9 cellular contexts compared by ENCODE assay signal in the genomic region with DNA sequence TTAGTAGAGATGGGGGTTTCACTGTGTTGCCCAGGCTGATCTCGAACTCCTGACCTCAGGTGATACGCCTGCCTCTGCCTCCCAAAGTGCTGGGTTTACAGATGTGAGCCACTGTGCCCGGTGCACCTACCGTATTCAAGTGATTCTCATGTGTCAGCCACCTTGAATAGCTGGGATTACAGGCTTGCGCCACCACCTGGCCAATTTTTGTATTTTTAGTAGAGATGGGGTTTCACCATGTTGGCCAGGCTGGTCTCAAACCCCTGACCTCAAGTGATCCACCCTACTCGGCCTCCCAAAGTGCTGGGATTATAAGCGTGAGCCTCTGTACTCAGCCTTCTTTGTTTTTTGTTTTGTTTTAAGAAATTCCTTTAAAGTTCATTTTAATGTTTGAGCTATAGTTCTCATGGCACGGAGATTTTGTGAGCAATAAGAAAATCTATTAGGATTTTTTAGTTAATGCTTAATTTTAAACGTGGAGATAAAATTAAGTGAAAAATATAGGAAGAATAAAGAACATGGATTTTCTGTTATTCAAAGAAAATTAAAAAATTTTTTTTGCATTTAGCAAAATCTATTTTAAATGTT.
A peak's percentile ranks its signal among the peaks of the same experiment; 100 is the strongest.
DNase-seq lines count a peak whose midpoint lies in the region; ATAC-seq and TF ChIP-seq lines count a peak whose summit lies in the region.
"Had no signal": no experiment of that assay in that cellular context is flagged by ENCODE, and none has a peak within 500 bp of the region (broad histone marks: within the 10 kb centered on the region; RNA-seq: fewer than 3 reads in every experiment).

No MANE protein-coding gene starts in this region.

- peak; percentile 17 for TF ChIP-seq RAD21 in neural cell (conservative IDR thresholded peaks at IDR 0.05)

- H3K9me3 ChIP-seq in neural cell (ENCODE audit: low read length): no peaks in the 10 kb centered on the region
- H3K9me3 ChIP-seq: Caco-2 had no signal

- H3K79me2 ChIP-seq in neural cell (replicated peaks; ENCODE audit: insufficient read depth, low read length): no peaks in the 10 kb centered on the region

- no peak overlapping the region for H3K4me3 ChIP-seq in neural cell (ENCODE audit: low read length)

- no peak for TF ChIP-seq CTCF in neural cell (IDR thresholded peaks at IDR 0.05; ENCODE audit: poor library complexity, severe bottlenecking)

- no peaks in the 10 kb centered on the region for H4K20me1 ChIP-seq in neural cell (ENCODE audit: insufficient read depth)

- no peaks in the 10 kb centered on the region for H3K27me3 ChIP-seq in neural cell (ENCODE audit: insufficient read depth, low read depth, low read length)

- H3K9ac ChIP-seq in neural cell (ENCODE audit: low read length): no peak overlapping the region

- H3F3A ChIP-seq in neural cell (ENCODE audit: insufficient read depth, low read length, poor library complexity, severe bottlenecking): no peaks in the 10 kb centered on the region

- H3K9me2 ChIP-seq in neural cell (ENCODE audit: insufficient read depth, low read length): no peaks in the 10 kb centered on the region

- no peak overlapping the region for H2AFZ ChIP-seq in neural cell (ENCODE audit: low read depth, low read length)

- H3K4me2 ChIP-seq in neural cell (ENCODE audit: low read length): no peak overlapping the region

- TF ChIP-seq EP300 in neural cell (conservative IDR thresholded peaks at IDR 0.05; ENCODE audit: poor library complexity, severe bottlenecking): no peak

- DNase-seq in NCI-H2227 (lab: John Stamatoyannopoulos, UW; ENCODE audit: unreplicated experiment) (peak; percentile 31), NCI-H2227 treated with DMSO at 0.1 percent for 48 hours (lab: John Stamatoyannopoulos, UW) (no peak), T-helper 9 cell (peak; percentile 9), dermis microvascular lymphatic vessel endothelial cell (ENCODE audit: low read depth in 2 of 2) (peak; percentile 48 to 71), SW480 (ENCODE audit: low spot score) (no peak), putamen (ENCODE audit: low spot score) (no peak)

- H3K27ac ChIP-seq in neural cell (ENCODE audit: low read length): no peak overlapping the region

- no peaks in the 10 kb centered on the region for H3K36me3 ChIP-seq in neural cell (ENCODE audit: insufficient read depth, low read length)

- peak; percentile 67 for ATAC-seq in HG03432 (IDR thresholded peaks at IDR 0.05; ENCODE audit: unreplicated experiment)

TF ChIP-seq in neural cell, 6 proteins besides CTCF, POLR2A, EP300 and RAD21:
- TF ChIP-seq SMC3 (conservative IDR thresholded peaks at IDR 0.05; ENCODE audit: poor library complexity): no peak

Comparison
In these comparisons a context has a peak if more than half of its experiments do, and no peak if none do; other contexts are left out.
1. DNase-seq: peak in NCI-H2227 (single experiment), T-helper 9 cell (single experiment) and dermis microvascular lymphatic vessel endothelial cell (2 of 2); none in NCI-H2227 treated with DMSO at 0.1 percent for 48 hours (single experiment), SW480 (single experiment) and putamen (single experiment).